13 cellular contexts compared by ENCODE assay signal in genomic region chr3:35640186-35640584, GRCh38. TPM values are rescaled to one million over a fixed set of nuclear protein-coding genes. Genes with fewer than 3 reads are reported as not detected.
DNase-seq lines count a peak whose midpoint lies in the region; ATAC-seq and TF ChIP-seq lines count a peak whose summit lies in the region.
"Had no signal": no experiment of that assay in that cellular context is flagged by ENCODE, and none has a peak within 500 bp of the region (broad histone marks: within the 10 kb centered on the region; RNA-seq: fewer than 3 reads in every experiment).

No MANE protein-coding gene starts in this region.

- H3K4me3 Mint-ChIP-seq in stimulated activated naive CD8-positive, alpha-beta T cell treated with anti-CD3 and anti-CD28 coated beads, Interleukin-15, Interleukin-2, amounts not matched to agents 100 ng/mL and 50 ng/mL, for 24 hours, result peak overlapping the region; percentile 75
- peak overlapping the region; percentile 93 to 97 (median 96) for H3K4me3 Mint-ChIP-seq in nephron

- ATAC-seq in stimulated activated naive CD8-positive, alpha-beta T cell treated with anti-CD3 and anti-CD28 coated beads, Interleukin-15, Interleukin-2, amounts not matched to agents 100 U/mL and 50 U/mL, for 24 hours, result no peak
- no peak for ATAC-seq in aorta (ENCODE audit: low FRiP score)

- no peak for TF ChIP-seq CTCF in nephron (IDR thresholded peaks at IDR 0.05; ENCODE audit: unreplicated experiment in 3 of 3)

- H3K9me3 Mint-ChIP-seq in stimulated activated naive CD8-positive, alpha-beta T cell treated with anti-CD3 and anti-CD28 coated beads, Interleukin-15, Interleukin-2, amounts not matched to agents 100 ng/mL and 50 ng/mL, for 24 hours, result no peaks in the 10 kb centered on the region
- no peaks in the 10 kb centered on the region for H3K9me3 Mint-ChIP-seq in nephron
- H3K9me3 Mint-ChIP-seq: activated naive CD4-positive, alpha-beta T cell treated with anti-CD3 and anti-CD28 coated beads for 36 hours had no signal

- peaks cover 11% of the 10 kb centered on the region for H3K4me1 Mint-ChIP-seq in stimulated activated naive CD8-positive, alpha-beta T cell treated with anti-CD3 and anti-CD28 coated beads, Interleukin-15, Interleukin-2, amounts not matched to agents 100 ng/mL and 50 ng/mL, for 24 hours (ENCODE audit: low read depth)
- peaks cover 9% of the 10 kb centered on the region for H3K4me1 Mint-ChIP-seq in nephron

- intact Hi-C loops in aorta (cut with DNase I), result no loop called here

- H3K4me3 ChIP-seq in ectodermal cell (ENCODE audit: insufficient read depth, low read depth, low read length), result peak overlapping the region; percentile 48
- peak overlapping the region; percentile 29 for H3K4me3 ChIP-seq in aorta (ENCODE audit: low read length in 2 of 2)
- H3K4me3 ChIP-seq: SJSA1 had no signal

- H3K36me3 ChIP-seq in ectodermal cell (ENCODE audit: control insufficient read depth, insufficient read depth, low read length) (no peaks in the 10 kb centered on the region), aorta (ENCODE audit: control insufficient read depth in 1 of 2, insufficient read depth in 2 of 2, low read length in 1 of 2) (no peaks in the 10 kb centered on the region)
- H3K36me3 ChIP-seq: SJSA1, upper lobe of left lung had no signal

- H3K4me1 ChIP-seq in ectodermal cell (ENCODE audit: control insufficient read depth, insufficient read depth, low read length) (no peaks in the 10 kb centered on the region), aorta (ENCODE audit: control insufficient read depth in 1 of 2, insufficient read depth in 2 of 2, low read length in 2 of 2) (no peaks in the 10 kb centered on the region)
- H3K4me1 ChIP-seq: SJSA1 had no signal

- no peaks in the 10 kb centered on the region for H3K36me3 Mint-ChIP-seq in stimulated activated naive CD8-positive, alpha-beta T cell treated with anti-CD3 and anti-CD28 coated beads, Interleukin-15, Interleukin-2, amounts not matched to agents 100 ng/mL and 50 ng/mL, for 24 hours (ENCODE audit: low read depth)
- no peaks in the 10 kb centered on the region for H3K36me3 Mint-ChIP-seq in nephron (ENCODE audit: low read depth)

- peaks cover 45% of the 10 kb centered on the region for H3K27me3 Mint-ChIP-seq in stimulated activated naive CD8-positive, alpha-beta T cell treated with anti-CD3 and anti-CD28 coated beads, Interleukin-15, Interleukin-2, amounts not matched to agents 100 ng/mL and 50 ng/mL, for 24 hours
- H3K27me3 Mint-ChIP-seq in nephron (ENCODE audit: low read depth), result peaks cover 57% of the 10 kb centered on the region

- DNase-seq in stimulated activated naive CD8-positive, alpha-beta T cell treated with anti-CD3 and anti-CD28 coated beads, Interleukin-15, Interleukin-2, amounts not matched to agents 100 U/mL and 50 U/mL, for 24 hours, result no peak
- DNase-seq in aorta (no peak), NOMO-1 treated with dmso at 0.1 percent for 144 hours (lab: John Stamatoyannopoulos, UW; ENCODE audit: unreplicated experiment) (no peak), cerebellum (ENCODE audit: low spot score) (no peak), hepatic stellate cell (ENCODE audit: low spot score) (no peak)
- DNase-seq: AML-193 had no signal

- H3K9me3 ChIP-seq in ectodermal cell (ENCODE audit: control insufficient read depth, low read length) (no peaks in the 10 kb centered on the region), aorta (ENCODE audit: control insufficient read depth, low read length) (no peaks in the 10 kb centered on the region)
- H3K9me3 ChIP-seq: SJSA1, upper lobe of left lung had no signal

- H3K27ac Mint-ChIP-seq in stimulated activated naive CD8-positive, alpha-beta T cell treated with anti-CD3 and anti-CD28 coated beads, Interleukin-15, Interleukin-2, amounts not matched to agents 100 ng/mL and 50 ng/mL, for 24 hours, result no peak overlapping the region
- peak overlapping the region in 1 of 3 experiments; percentile 8 for H3K27ac Mint-ChIP-seq in nephron
- H3K27ac Mint-ChIP-seq: activated naive CD4-positive, alpha-beta T cell treated with anti-CD3 and anti-CD28 coated beads for 36 hours had no signal

- no peak overlapping the region for H3K27ac ChIP-seq in ectodermal cell (ENCODE audit: insufficient read depth, low read depth, low read length, poor library complexity, severe bottlenecking)
- no peak overlapping the region for H3K27ac ChIP-seq in aorta (ENCODE audit: low read depth in 1 of 2, low read length in 2 of 2)
- H3K27ac ChIP-seq: SJSA1, upper lobe of left lung had no signal

- H3K27me3 ChIP-seq in ectodermal cell (ENCODE audit: control insufficient read depth, insufficient read depth, low read length, poor library complexity, severe bottlenecking) (peaks cover 58% of the 10 kb centered on the region), aorta (ENCODE audit: control insufficient read depth in 1 of 2, insufficient read depth in 2 of 2, low read length in 1 of 2) (no peaks in the 10 kb centered on the region)

- 52 to 62% methylated on average over 8 of the region's 8 CpGs for WGBS in ectodermal cell, 2 experiments
- 64 to 66% methylated on average over 8 of the region's 8 CpGs for WGBS in aorta, 2 donors

RNA-seq across cellular contexts. Expression of gene ARPP21, which starts 0.9 kb away (rescaled TPM):
- polyA plus RNA-seq in ectodermal cell (2013, experiment 1 of 4), result 0.33 TPM
- 0.12 TPM for polyA plus RNA-seq in ectodermal cell (2013, experiment 2 of 4)
- not detected for polyA plus RNA-seq in ectodermal cell (2013, experiment 3 of 4)
- polyA plus RNA-seq in ectodermal cell (2013, experiment 4 of 4), result 0.16 TPM
- 1 to 10 TPM; 1.8 to 3.0 TPM for total RNA-seq in aorta
- polyA plus RNA-seq in aorta, result 1 to 10 TPM; 6.9 to 9.5 TPM
- 81.5 TPM for total RNA-seq in cerebellum
- total RNA-seq: activated naive CD4-positive, alpha-beta T cell treated with anti-CD3 and anti-CD28 coated beads for 36 hours; osteoblast; SJSA1; upper lobe of left lung had no signal

Comparison
In these comparisons a context has a peak if more than half of its experiments do, and no peak if none do; other contexts are left out.
1. RNA of gene ARPP21, which starts 0.9 kb away (total RNA-seq): 81.5 TPM in cerebellum (single experiment); 1.8 to 3.0 TPM in aorta; every median in the first group is over 10 times any median in the second.